ENCODE assay signal across 11 cellular contexts in the genomic region with DNA sequence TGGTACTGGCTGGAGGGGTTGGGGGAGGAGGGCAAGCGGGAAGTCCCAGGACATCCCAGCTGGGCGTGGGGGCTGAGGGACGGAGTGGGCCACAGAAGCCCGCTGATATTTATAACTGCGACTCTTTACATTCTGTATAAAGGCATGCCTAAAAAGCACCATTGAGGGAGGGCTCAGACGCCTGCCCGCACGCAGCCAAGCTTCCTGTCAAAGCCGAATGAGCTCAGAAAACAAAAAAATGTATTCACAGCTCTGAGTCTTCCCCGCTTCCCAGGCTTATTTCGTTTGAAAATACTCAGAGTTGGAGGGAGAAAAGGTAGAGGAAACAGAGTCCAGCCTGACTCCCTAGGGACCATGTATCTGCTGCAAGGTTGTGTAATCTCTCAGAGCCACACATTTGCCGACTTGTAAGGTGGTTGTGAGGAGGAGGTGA.
DNase-seq lines count a peak whose midpoint lies in the region; ATAC-seq and TF ChIP-seq lines count a peak whose summit lies in the region.
"Had no signal": no experiment of that assay in that cellular context is flagged by ENCODE, and none has a peak within 500 bp of the region (broad histone marks: within the 10 kb centered on the region; RNA-seq: fewer than 3 reads in every experiment).

No MANE protein-coding gene starts in this region.

- TF ChIP-seq CTCF in lower lobe of right lung (IDR thresholded peaks at IDR 0.05) (no peak), tibial artery (IDR thresholded peaks at IDR 0.05) (no peak)

- ATAC-seq in lower lobe of right lung, result no peak
- ATAC-seq in GM21723 (IDR thresholded peaks at IDR 0.05; ENCODE audit: unreplicated experiment), result no peak
- ATAC-seq: foreskin keratinocyte had no signal

- H3K27me3 ChIP-seq in lower lobe of right lung (ENCODE audit: low read depth) (no peaks in the 10 kb centered on the region), tibial artery (no peaks in the 10 kb centered on the region)
- H3K27me3 ChIP-seq: foreskin keratinocyte had no signal

- H3K36me3 ChIP-seq in lower lobe of right lung (no peaks in the 10 kb centered on the region), tibial artery (no peaks in the 10 kb centered on the region)

- H3K4me3 ChIP-seq in lower lobe of right lung, result no peak overlapping the region
- no peak overlapping the region for H3K4me3 ChIP-seq in tibial artery

- intact Hi-C loops in lower lobe of right lung (cut with DNase I) (no loop called here), tibial artery (cut with DNase I; ENCODE audit: low total_unique reads) (no loop called here)

- H3K9me3 ChIP-seq in lower lobe of right lung (no peaks in the 10 kb centered on the region), tibial artery (no peaks in the 10 kb centered on the region)

- peak; percentile 19 for DNase-seq in activated gamma-delta T cell treated with Interleukin-2 at 50 U/mL for 16 hours
- no peak for DNase-seq in activated gamma-delta T cell (lab: John Stamatoyannopoulos, UW)
- DNase-seq in UCSD-AML1 (lab: John Stamatoyannopoulos, UW; ENCODE audit: unreplicated experiment), result peak; percentile 57
- DNase-seq in lower lobe of right lung, result no peak
- DNase-seq in tibial artery, result no peak
- no peak for DNase-seq in ureter (ENCODE audit: low spot score)
- no peak for DNase-seq in activated naive CD4-positive, alpha-beta T cell treated with anti-CD3 and anti-CD28 coated beads, Interleukin-2, amount 50 U/mL, for 16 hours
- DNase-seq: ACHN, foreskin keratinocyte, NCI-H1417 had no signal

- peaks cover 57% of the 10 kb centered on the region for H3K4me1 ChIP-seq in lower lobe of right lung
- peaks cover 0 to 81% (median 65%) of the 10 kb centered on the region in 4 donors for H3K4me1 ChIP-seq in tibial artery

- peak overlapping the region; percentile 75 for H3K27ac ChIP-seq in lower lobe of right lung
- peak overlapping the region; percentile 84 to 88 for H3K27ac ChIP-seq in tibial artery
- H3K27ac ChIP-seq: foreskin keratinocyte had no signal

Comparison
In these comparisons a context has a peak if more than half of its experiments do, and no peak if none do; other contexts are left out.
1. DNase-seq: peak in activated gamma-delta T cell treated with Interleukin-2 at 50 U/mL for 16 hours (single experiment) and UCSD-AML1 (single experiment); none in activated gamma-delta T cell (single experiment), lower lobe of right lung (single experiment), tibial artery (0 of 2), ureter (single experiment) and activated naive CD4-positive, alpha-beta T cell treated with anti-CD3 and anti-CD28 coated beads, Interleukin-2, amount 50 U/mL, for 16 hours (single experiment).